Comparison of ENCODE assay signal across 1 cellular context in the genomic region with DNA sequence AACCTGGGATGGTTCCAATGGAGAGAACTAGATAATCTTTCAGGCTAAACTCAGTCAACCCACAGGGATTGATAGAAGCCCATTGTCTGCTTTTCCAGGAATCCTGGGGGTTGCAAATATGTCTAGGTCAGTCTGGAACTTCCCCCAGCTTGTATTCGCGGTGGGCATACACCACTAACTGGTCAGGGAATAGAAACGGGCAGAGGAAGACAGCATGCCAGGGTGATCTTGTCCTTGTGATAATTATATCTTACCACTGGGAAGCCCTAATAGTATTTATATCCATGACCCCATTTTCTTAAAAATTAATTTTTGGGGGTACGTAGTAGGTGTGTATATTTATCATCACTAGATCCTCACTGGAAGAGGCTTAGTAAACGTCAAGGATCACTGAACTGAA.
TF ChIP-seq lines count a peak whose summit lies in the region.

No MANE protein-coding gene starts in this region.

TF ChIP-seq in SK-N-SH treated with all-trans-retinoic acid at 6 μM for 48 hours, 23 proteins besides CTCF, POLR2A, EP300 and RAD21 (continued from another document):
- TF ChIP-seq, protein P1, sequence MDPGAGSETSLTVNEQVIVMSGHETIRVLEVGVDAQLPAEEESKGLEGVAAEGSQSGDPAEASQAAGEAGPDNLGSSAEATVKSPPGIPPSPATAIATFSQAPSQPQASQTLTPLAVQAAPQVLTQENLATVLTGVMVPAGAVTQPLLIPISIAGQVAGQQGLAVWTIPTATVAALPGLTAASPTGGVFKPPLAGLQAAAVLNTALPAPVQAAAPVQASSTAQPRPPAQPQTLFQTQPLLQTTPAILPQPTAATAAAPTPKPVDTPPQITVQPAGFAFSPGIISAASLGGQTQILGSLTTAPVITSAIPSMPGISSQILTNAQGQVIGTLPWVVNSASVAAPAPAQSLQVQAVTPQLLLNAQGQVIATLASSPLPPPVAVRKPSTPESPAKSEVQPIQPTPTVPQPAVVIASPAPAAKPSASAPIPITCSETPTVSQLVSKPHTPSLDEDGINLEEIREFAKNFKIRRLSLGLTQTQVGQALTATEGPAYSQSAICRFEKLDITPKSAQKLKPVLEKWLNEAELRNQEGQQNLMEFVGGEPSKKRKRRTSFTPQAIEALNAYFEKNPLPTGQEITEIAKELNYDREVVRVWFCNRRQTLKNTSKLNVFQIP (CRISPR knock-in tag; IDR thresholded peaks at IDR 0.05; ENCODE audit: borderline replicate concordance, low read depth), result no peak
- TF ChIP-seq SNAI2 (CRISPR knock-in tag; IDR thresholded peaks at IDR 0.05) (no peak), ESRRG (CRISPR knock-in tag; IDR thresholded peaks at IDR 0.05) (no peak), RARB (CRISPR knock-in tag; IDR thresholded peaks at IDR 0.05) (no peak), ARNTL (CRISPR knock-in tag; IDR thresholded peaks at IDR 0.05; ENCODE audit: borderline replicate concordance, low read depth) (no peak), TCF4 (CRISPR knock-in tag; IDR thresholded peaks at IDR 0.05; ENCODE audit: borderline replicate concordance) (no peak), BACH2 (CRISPR knock-in tag; IDR thresholded peaks at IDR 0.05; ENCODE audit: borderline replicate concordance) (no peak), ZFP3 (CRISPR knock-in tag; IDR thresholded peaks at IDR 0.05) (no peak), ZNF565 (CRISPR knock-in tag; conservative IDR thresholded peaks at IDR 0.05; ENCODE audit: low read depth) (no peak), ZNF8 (CRISPR knock-in tag; IDR thresholded peaks at IDR 0.05) (no peak), CSDC2 (CRISPR knock-in tag; IDR thresholded peaks at IDR 0.05) (no peak), ZNF70 (CRISPR knock-in tag; IDR thresholded peaks at IDR 0.05) (no peak)
- TF ChIP-seq, protein P2, sequence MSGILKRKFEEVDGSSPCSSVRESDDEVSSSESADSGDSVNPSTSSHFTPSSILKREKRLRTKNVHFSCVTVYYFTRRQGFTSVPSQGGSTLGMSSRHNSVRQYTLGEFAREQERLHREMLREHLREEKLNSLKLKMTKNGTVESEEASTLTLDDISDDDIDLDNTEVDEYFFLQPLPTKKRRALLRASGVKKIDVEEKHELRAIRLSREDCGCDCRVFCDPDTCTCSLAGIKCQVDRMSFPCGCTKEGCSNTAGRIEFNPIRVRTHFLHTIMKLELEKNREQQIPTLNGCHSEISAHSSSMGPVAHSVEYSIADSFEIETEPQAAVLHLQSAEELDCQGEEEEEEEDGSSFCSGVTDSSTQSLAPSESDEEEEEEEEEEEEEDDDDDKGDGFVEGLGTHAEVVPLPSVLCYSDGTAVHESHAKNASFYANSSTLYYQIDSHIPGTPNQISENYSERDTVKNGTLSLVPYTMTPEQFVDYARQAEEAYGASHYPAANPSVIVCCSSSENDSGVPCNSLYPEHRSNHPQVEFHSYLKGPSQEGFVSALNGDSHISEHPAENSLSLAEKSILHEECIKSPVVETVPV (CRISPR knock-in tag; IDR thresholded peaks at IDR 0.05), result no peak
- TF ChIP-seq, protein P3, sequence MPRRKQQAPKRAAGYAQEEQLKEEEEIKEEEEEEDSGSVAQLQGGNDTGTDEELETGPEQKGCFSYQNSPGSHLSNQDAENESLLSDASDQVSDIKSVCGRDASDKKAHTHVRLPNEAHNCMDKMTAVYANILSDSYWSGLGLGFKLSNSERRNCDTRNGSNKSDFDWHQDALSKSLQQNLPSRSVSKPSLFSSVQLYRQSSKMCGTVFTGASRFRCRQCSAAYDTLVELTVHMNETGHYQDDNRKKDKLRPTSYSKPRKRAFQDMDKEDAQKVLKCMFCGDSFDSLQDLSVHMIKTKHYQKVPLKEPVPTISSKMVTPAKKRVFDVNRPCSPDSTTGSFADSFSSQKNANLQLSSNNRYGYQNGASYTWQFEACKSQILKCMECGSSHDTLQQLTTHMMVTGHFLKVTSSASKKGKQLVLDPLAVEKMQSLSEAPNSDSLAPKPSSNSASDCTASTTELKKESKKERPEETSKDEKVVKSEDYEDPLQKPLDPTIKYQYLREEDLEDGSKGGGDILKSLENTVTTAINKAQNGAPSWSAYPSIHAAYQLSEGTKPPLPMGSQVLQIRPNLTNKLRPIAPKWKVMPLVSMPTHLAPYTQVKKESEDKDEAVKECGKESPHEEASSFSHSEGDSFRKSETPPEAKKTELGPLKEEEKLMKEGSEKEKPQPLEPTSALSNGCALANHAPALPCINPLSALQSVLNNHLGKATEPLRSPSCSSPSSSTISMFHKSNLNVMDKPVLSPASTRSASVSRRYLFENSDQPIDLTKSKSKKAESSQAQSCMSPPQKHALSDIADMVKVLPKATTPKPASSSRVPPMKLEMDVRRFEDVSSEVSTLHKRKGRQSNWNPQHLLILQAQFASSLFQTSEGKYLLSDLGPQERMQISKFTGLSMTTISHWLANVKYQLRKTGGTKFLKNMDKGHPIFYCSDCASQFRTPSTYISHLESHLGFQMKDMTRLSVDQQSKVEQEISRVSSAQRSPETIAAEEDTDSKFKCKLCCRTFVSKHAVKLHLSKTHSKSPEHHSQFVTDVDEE (CRISPR knock-in tag; IDR thresholded peaks at IDR 0.05), result no peak
